Comparison of ENCODE assay signal across 9 cellular contexts in the genomic region with DNA sequence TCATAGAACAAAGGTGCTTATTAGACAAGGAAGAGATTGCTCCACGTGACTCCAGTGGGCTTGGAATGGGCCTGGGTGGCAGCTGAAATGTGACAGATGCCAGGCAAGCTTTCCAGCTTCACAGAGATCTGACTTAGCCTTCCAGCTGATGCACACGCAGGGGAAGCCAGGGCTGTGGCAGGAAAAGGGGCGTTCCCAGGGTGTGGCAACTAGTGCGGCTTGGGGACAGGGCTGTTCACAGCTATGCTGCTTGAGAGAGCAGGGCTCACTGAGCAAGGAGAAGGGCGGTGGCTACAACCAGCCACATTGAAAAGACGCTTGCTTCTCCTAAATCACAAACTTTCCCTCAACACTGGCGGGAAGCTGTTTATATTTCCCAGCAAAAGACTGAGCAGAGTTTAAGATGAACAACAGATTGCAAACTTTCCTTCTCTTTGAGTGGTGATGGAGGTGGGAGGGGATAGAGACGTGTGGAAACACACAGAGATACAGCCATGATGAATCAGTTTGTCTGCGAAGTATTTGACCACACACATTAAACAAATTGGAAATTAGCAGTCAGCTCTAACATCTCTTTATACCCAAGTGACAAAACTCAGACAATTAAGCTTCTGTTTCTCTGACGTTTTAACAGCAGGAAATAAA.
DNase-seq lines count a peak whose midpoint lies in the region; ATAC-seq and TF ChIP-seq lines count a peak whose summit lies in the region.
"Had no signal": no experiment of that assay in that cellular context is flagged by ENCODE, and none has a peak within 500 bp of the region (broad histone marks: within the 10 kb centered on the region; RNA-seq: fewer than 3 reads in every experiment).

No MANE protein-coding gene starts in this region.

- TF ChIP-seq CTCF in fibroblast of villous mesenchyme (IDR thresholded peaks at IDR 0.05; ENCODE audit: insufficient read depth, low read depth, low read length), result no peak

- peak; percentile 92 for DNase-seq in H4 (ENCODE audit: low spot score)
- DNase-seq in activated CD8-positive, alpha-beta memory T cell treated with anti-CD3 and anti-CD28 coated beads for 24 hours, result peak; percentile 75
- DNase-seq in fibroblast of villous mesenchyme (ENCODE audit: low read depth), result peak; percentile 59
- peak; percentile 15 to 25 for DNase-seq in stimulated activated CD4-positive, alpha-beta T cell treated with anti-CD3 and anti-CD28 coated beads, Interleukin-1b, Interleukin-23, amount 100 ng/mL, for 4 hours (ENCODE audit: low read depth in 2 of 2)
- no peak for DNase-seq in germinal center (ENCODE audit: low spot score)
- DNase-seq in SIG-M5 (lab: John Stamatoyannopoulos, UW), result no peak
- no peak for DNase-seq in hepatic stellate cell (ENCODE audit: low spot score)
- DNase-seq: pancreas had no signal

- H3K4me3 ChIP-seq in fibroblast of villous mesenchyme (ENCODE audit: low read depth, low read length), result peak overlapping the region; percentile 25
- H3K4me3 ChIP-seq: pancreas had no signal

- no peak for ATAC-seq in GM21360 (IDR thresholded peaks at IDR 0.05; ENCODE audit: unreplicated experiment)

Comparison
In these comparisons a context has a peak if more than half of its experiments do, and no peak if none do; other contexts are left out.
1. DNase-seq: peak in H4 (single experiment), activated CD8-positive, alpha-beta memory T cell treated with anti-CD3 and anti-CD28 coated beads for 24 hours (single experiment), fibroblast of villous mesenchyme (single experiment) and stimulated activated CD4-positive, alpha-beta T cell treated with anti-CD3 and anti-CD28 coated beads, Interleukin-1b, Interleukin-23, amount 100 ng/mL, for 4 hours (2 of 2); none in germinal center (single experiment), SIG-M5 (single experiment) and hepatic stellate cell (single experiment).